10 cellular contexts compared by ENCODE assay signal in the genomic region with DNA sequence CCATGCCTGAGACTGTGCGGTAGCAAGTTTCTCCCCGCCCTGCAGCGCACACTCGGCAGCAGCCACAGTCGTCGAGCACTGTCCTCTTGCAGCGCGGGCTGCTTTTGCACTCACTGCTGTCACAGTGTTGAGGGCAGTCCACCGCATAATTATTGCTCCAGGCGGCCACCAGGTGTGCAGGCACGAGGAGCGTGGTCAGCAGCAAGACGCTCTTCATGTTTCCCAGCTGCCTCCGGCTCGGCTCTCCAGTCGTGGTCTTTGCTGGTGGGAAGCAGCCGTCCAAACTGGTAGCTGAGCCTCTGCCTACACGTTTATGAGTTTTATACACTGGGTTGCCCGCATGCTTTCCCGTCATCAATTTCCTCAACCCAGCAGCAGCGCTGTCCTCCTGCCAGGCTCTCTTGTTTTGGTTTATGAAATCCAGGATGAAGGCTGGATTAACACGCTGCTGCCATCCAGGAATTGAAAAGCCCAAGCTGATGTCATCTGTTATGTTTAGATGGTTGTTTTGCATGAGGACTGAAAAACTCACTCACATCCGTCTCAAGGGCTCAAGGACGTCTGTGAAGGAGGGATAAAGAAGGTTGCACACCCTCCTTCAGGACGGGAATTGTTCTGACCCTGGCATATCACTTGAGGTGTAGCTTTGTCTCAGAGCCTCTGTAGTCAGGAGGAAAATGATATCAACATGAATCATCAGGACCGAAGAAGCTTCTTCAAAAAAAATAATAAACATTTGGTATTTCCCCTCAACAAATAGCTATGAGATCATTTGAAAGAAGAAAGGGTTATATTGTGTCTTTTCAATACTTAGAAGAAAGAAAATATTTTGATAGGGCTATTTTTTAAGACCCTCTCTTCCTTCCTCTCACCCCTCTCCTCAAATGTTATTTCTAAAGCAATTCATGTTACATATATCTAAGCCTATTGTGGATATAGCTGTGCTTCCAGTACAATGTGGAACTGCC. TPM values are rescaled to one million over a fixed set of nuclear protein-coding genes. Genes with fewer than 3 reads are reported as not detected.
A peak's percentile ranks its signal among the peaks of the same experiment; 100 is the strongest.
DNase-seq lines count a peak whose midpoint lies in the region; ATAC-seq and TF ChIP-seq lines count a peak whose summit lies in the region.
"Had no signal": no experiment of that assay in that cellular context is flagged by ENCODE, and none has a peak within 500 bp of the region (broad histone marks: within the 10 kb centered on the region; RNA-seq: fewer than 3 reads in every experiment).

A gene with protein sequence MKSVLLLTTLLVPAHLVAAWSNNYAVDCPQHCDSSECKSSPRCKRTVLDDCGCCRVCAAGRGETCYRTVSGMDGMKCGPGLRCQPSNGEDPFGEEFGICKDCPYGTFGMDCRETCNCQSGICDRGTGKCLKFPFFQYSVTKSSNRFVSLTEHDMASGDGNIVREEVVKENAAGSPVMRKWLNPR (minus strand): TSS at position 293 of the 968 bp plus-strand sequence. CDS start 76 bp downstream, at position 217.

- POLR2A ChIA-PET in HEK293T (lab: Yijun Ruan, JAX) (no interaction called here), MCF 10A (lab: Yijun Ruan, JAX) (interaction anchor here (0.6 to 1.1 kb wide), 3 partner anchors 9 to 174 kb away, joined by 3 to 4 read pairs (median 3); a partner anchor contains a TSS)

- BruUV-seq in MCF 10A (replicated peaks; lab: Mats Ljungman, UMichigan), result no TSS peak

- peak within 1 kb of the TSS; percentile 38 for H3K4me3 ChIP-seq in AG10803 (ENCODE audit: low read length)

- H3K36me3 Mint-ChIP-seq in MCF 10A (ENCODE audit: insufficient read depth, unreplicated experiment) (peaks cover 4% of the 10 kb centered on the region), glutamatergic neuron (ENCODE audit: unreplicated experiment) (no peaks in the 10 kb centered on the region)

- TF ChIP-seq POLR2A in GM18505 (IDR thresholded peaks at IDR 0.05; ENCODE audit: borderline replicate concordance, extremely low read depth, insufficient read depth, insufficient read length), result no peak

- peak within 1 kb of the TSS; percentile 54 for H3K4me3 Mint-ChIP-seq in MCF 10A (ENCODE audit: unreplicated experiment)
- H3K4me3 Mint-ChIP-seq in glutamatergic neuron (ENCODE audit: unreplicated experiment), result no peak within 1 kb of the TSS
- H3K4me3 Mint-ChIP-seq: activated T-cell treated with anti-CD3 and anti-CD28 coated beads, Interleukin-2, amount 50 U/mL, for 4 hours had no signal

- H3K27me3 Mint-ChIP-seq in MCF 10A (ENCODE audit: insufficient read depth, unreplicated experiment), result peaks cover 44% of the 10 kb centered on the region
- H3K27me3 Mint-ChIP-seq in glutamatergic neuron (ENCODE audit: unreplicated experiment), result no peaks in the 10 kb centered on the region

- DNase-seq in AG10803 (ENCODE audit: low read depth) (peak; percentile 61), HEK293T (ENCODE audit: extremely low spot score) (peak; percentile 36), MCF 10A (ENCODE audit: unreplicated experiment) (peak; percentile 59), lung microvascular endothelial cell (ENCODE audit: low read depth in 2 of 2) (peak; percentile 90 to 97), glutamatergic neuron (no peak)
- DNase-seq: activated T-cell treated with anti-CD3 and anti-CD28 coated beads, Interleukin-2, amount 50 U/mL, for 4 hours; Karpas-422 had no signal

- H3K4me1 Mint-ChIP-seq in MCF 10A (ENCODE audit: insufficient read depth, unreplicated experiment) (peaks cover 13% of the 10 kb centered on the region), glutamatergic neuron (ENCODE audit: low read depth, unreplicated experiment) (peaks cover 7% of the 10 kb centered on the region)

- intact Hi-C loops in MCF 10A (cut with micrococcal nuclease), result no loop called here

- no peak for TF ChIP-seq CTCF in AG10803 (conservative IDR thresholded peaks at IDR 0.05; ENCODE audit: low read length)
- TF ChIP-seq CTCF in MCF 10A (IDR thresholded peaks at IDR 0.05; ENCODE audit: unreplicated experiment), result no peak
- no peak for TF ChIP-seq CTCF in glutamatergic neuron (IDR thresholded peaks at IDR 0.05; ENCODE audit: partially characterized antibody, unreplicated experiment)

- no peak for ATAC-seq in HG03159 (IDR thresholded peaks at IDR 0.05; ENCODE audit: unreplicated experiment)
- no peak for ATAC-seq in GM21786 (IDR thresholded peaks at IDR 0.05; ENCODE audit: unreplicated experiment)
- no peak for ATAC-seq in GM18505 (IDR thresholded peaks at IDR 0.05; ENCODE audit: unreplicated experiment)
- ATAC-seq: activated T-cell treated with anti-CD3 and anti-CD28 coated beads, Interleukin-2, amount 50 U/mL, for 4 hours had no signal

- H3K9me3 Mint-ChIP-seq in MCF 10A (ENCODE audit: unreplicated experiment), result no peaks in the 10 kb centered on the region
- no peaks in the 10 kb centered on the region for H3K9me3 Mint-ChIP-seq in glutamatergic neuron (ENCODE audit: unreplicated experiment)
- H3K9me3 Mint-ChIP-seq: activated T-cell treated with anti-CD3 and anti-CD28 coated beads, Interleukin-2, amount 50 U/mL, for 4 hours had no signal

- H3K27ac Mint-ChIP-seq in MCF 10A (ENCODE audit: low read depth, unreplicated experiment), result no peak within 1 kb of the TSS
- no peak within 1 kb of the TSS for H3K27ac Mint-ChIP-seq in glutamatergic neuron (ENCODE audit: unreplicated experiment)

- CTCF ChIA-PET in HEK293T (lab: Yijun Ruan, JAX) (interaction anchor here (0.6 to 1.0 kb wide), 2 partner anchors 26 to 43 kb away, joined by 3 read pairs; no protein-coding TSS in a partner anchor), MCF 10A (lab: Yijun Ruan, JAX) (interaction anchor here (0.6 to 1.6 kb wide), 5 partner anchors 14 to 467 kb away, joined by 3 to 4 read pairs (median 3); no protein-coding TSS in a partner anchor)

TF ChIP-seq in HEK293T, 16 proteins besides CTCF, POLR2A, EP300 and RAD21:
- TF ChIP-seq L3MBTL2 (conservative IDR thresholded peaks at IDR 0.05) (peak; percentile 67), FOXA1 (IDR thresholded peaks at IDR 0.05) (no peak), SP1 (IDR thresholded peaks at IDR 0.05) (no peak), FOXM1 (IDR thresholded peaks at IDR 0.05; ENCODE audit: borderline replicate concordance) (no peak), TARDBP (IDR thresholded peaks at IDR 0.05) (no peak), NFRKB (IDR thresholded peaks at IDR 0.05) (no peak)

RNA-seq across cellular contexts. Expression of the gene that starts here (rescaled TPM):
- total RNA-seq in MCF 10A (2022), result not detected in 2 replicates
- total RNA-seq in lung microvascular endothelial cell, result 141 and 157 TPM in 2 replicates
- not detected for total RNA-seq in glutamatergic neuron (ENCODE audit: unreplicated experiment)

Comparison
In these comparisons a context has a peak if more than half of its experiments do, and no peak if none do; other contexts are left out.
1. RNA of the gene that starts here (total RNA-seq): 141 to 157 TPM in lung microvascular endothelial cell; not detected in MCF 10A and not detected in glutamatergic neuron (single experiment); every median in the first group is over 100 times any median in the second.
2. Peak in DNase-seq in MCF 10A; RNA of the gene not detected or under 1 TPM.